8 cellular contexts compared by ENCODE assay signal in the genomic region with DNA sequence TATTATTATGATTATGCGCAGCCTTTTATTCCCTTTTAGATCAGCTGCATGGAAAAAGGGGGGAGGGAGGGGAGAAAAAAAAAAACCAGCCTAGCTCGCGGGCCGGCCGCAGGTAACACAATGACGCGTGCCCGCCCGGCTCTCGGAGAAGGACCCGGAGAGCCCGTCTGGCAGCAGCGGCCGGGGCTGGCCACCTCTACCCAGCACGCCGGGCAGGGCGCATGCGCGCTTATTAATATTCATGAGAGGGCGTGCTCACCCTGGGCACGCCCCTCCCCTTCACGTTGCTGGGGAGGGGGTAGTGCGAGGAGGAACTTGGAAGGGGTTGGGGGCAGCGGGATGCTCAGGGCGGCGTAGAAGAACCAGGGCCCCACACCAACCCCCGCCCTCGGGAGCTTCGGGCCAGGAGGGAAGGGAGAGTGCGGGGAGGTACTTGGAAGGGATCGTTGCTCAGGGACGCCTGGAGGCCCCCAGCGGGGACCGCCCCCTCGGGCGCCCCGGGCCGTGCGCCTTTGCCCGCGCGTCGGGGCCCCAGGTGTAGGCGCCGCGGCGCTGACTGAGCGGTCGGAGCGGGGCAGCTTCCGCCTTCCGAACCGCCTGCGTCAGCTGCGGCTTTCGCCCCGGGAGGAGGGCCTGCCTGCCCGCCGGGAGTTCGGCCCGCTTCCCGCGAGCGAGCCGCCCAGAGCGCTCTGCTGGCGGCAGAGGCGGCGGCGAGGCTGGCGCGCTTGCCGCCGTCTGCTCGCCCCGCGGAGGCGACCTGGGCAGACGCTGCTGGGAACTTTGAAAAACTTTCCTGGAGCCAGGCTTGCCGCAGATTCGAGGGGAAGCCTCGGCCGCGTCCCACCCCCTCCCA. TPM values are rescaled to one million over a fixed set of nuclear protein-coding genes. Genes with fewer than 3 reads are reported as not detected.
DNase-seq lines count a peak whose midpoint lies in the region; ATAC-seq and TF ChIP-seq lines count a peak whose summit lies in the region.

A gene (minus strand): TSS at position 169 of the 853 bp plus-strand sequence. CDS start 469 bp downstream, outside the sequence.

- H4K20me1 ChIP-seq in fibroblast of lung (ENCODE audit: control insufficient read depth, extremely low read depth, insufficient read depth, low read length): no peaks in the 10 kb centered on the region

- TF ChIP-seq CTCF in fibroblast of lung (conservative IDR thresholded peaks at IDR 0.05 in 1 of 2, IDR thresholded peaks at IDR 0.05 in 1 of 2; ENCODE audit: low read depth in 1 of 2, low read length in 2 of 2): no peak

- H3K4me3 ChIP-seq in HUES48 (ENCODE audit: low read depth, low read length) (peak within 1 kb of the TSS; percentile 78), fibroblast of lung (replicated peaks in 1 of 4; ENCODE audit: control extremely low read depth in 1 of 4, insufficient read depth in 1 of 4, low read depth in 3 of 4, low read length in 4 of 4) (peak within 1 kb of the TSS; percentile 78 to 94 (median 86))

- H3K27me3 ChIP-seq in HUES48 (ENCODE audit: control insufficient read depth, insufficient read depth, low read length) (peaks cover 12% of the 10 kb centered on the region; the same call in 1 of the 2 replicates), fibroblast of lung (ENCODE audit: control insufficient read depth, insufficient read depth, low read length) (no peaks in the 10 kb centered on the region)

- H3K36me3 ChIP-seq in HUES48 (ENCODE audit: control insufficient read depth, insufficient read depth, low read length) (no peaks in the 10 kb centered on the region), fibroblast of lung (ENCODE audit: control insufficient read depth, insufficient read depth, low read length) (no peaks in the 10 kb centered on the region)

- peak within 1 kb of the TSS; percentile 90 for H3K4me2 ChIP-seq in fibroblast of lung (ENCODE audit: extremely low read depth, insufficient read depth, low read length)

- peaks cover 14% of the 10 kb centered on the region for H3K79me2 ChIP-seq in fibroblast of lung (ENCODE audit: control insufficient read depth, insufficient read depth, low read length)

- DNase-seq in EH (ENCODE audit: low read depth) (peak; percentile 97), NOMO-1 treated with dmso at 0.1 percent for 144 hours (lab: John Stamatoyannopoulos, UW; ENCODE audit: unreplicated experiment) (peak; percentile 79), fibroblast of lung (ENCODE audit: low read depth in 2 of 2) (peak; percentile 91 to 96), myocyte (ENCODE audit: low read depth) (peak; percentile 95), superior temporal gyrus (ENCODE audit: extremely low spot score) (peak; percentile 96)
- peak; percentile 80 to 82 for DNase-seq in activated T-cell treated with anti-CD3 and anti-CD28 coated beads, Interleukin-2, amount 50 U/mL, for 48 hours

- peak; percentile 65 for ATAC-seq in GM21528 (IDR thresholded peaks at IDR 0.05; ENCODE audit: low FRiP score, unreplicated experiment)

- H3K9me3 ChIP-seq in HUES48 (ENCODE audit: control insufficient read depth, insufficient read depth, low read length) (no peaks in the 10 kb centered on the region), fibroblast of lung (ENCODE audit: control insufficient read depth, insufficient read depth, low read depth, low read length) (no peaks in the 10 kb centered on the region)

- peak within 1 kb of the TSS; percentile 81 for H2AFZ ChIP-seq in fibroblast of lung (ENCODE audit: low read length)

- H3K9ac ChIP-seq in HUES48 (ENCODE audit: low read depth, low read length): peak within 1 kb of the TSS; percentile 85
- H3K9ac ChIP-seq in fibroblast of lung (ENCODE audit: insufficient read depth, low read length): peak within 1 kb of the TSS; percentile 74

- peak within 1 kb of the TSS; percentile 91 for H3K27ac ChIP-seq in HUES48 (ENCODE audit: low read depth, low read length)
- peak within 1 kb of the TSS; percentile 72 for H3K27ac ChIP-seq in fibroblast of lung (ENCODE audit: insufficient read depth, low read length)

- H3K4me1 ChIP-seq in HUES48 (ENCODE audit: control insufficient read depth, insufficient read depth, low read length) (peaks cover 30% of the 10 kb centered on the region), fibroblast of lung (ENCODE audit: control insufficient read depth, extremely low read depth, insufficient read depth, low read length) (peaks cover 8% of the 10 kb centered on the region)

RNA-seq across cellular contexts. Expression of the gene that starts here (rescaled TPM):
- total RNA-seq in fibroblast of lung (34.2 and 57.3 TPM in 2 replicates), myocyte (14.0 and 30.8 TPM in 2 replicates)
- 5.8 and 16.3 TPM in 2 replicates for polyA plus RNA-seq in fibroblast of lung
- polyA plus RNA-seq in fibroblast of lung (2012): 6.2 and 17.1 TPM in 2 replicates
- 28.6 and 44.2 TPM in 2 replicates for polyA minus RNA-seq in fibroblast of lung (ENCODE audit: low replicate concordance)
- polyA plus RNA-seq in myocyte (2012): 13.7 TPM

Comparison
In these comparisons a context has a peak if more than half of its experiments do, and no peak if none do; other contexts are left out.
1. Peak in every context shown above with its lines: DNase-seq, ATAC-seq, H3K4me3 ChIP-seq and H3K27ac ChIP-seq.